In the genomic region with DNA sequence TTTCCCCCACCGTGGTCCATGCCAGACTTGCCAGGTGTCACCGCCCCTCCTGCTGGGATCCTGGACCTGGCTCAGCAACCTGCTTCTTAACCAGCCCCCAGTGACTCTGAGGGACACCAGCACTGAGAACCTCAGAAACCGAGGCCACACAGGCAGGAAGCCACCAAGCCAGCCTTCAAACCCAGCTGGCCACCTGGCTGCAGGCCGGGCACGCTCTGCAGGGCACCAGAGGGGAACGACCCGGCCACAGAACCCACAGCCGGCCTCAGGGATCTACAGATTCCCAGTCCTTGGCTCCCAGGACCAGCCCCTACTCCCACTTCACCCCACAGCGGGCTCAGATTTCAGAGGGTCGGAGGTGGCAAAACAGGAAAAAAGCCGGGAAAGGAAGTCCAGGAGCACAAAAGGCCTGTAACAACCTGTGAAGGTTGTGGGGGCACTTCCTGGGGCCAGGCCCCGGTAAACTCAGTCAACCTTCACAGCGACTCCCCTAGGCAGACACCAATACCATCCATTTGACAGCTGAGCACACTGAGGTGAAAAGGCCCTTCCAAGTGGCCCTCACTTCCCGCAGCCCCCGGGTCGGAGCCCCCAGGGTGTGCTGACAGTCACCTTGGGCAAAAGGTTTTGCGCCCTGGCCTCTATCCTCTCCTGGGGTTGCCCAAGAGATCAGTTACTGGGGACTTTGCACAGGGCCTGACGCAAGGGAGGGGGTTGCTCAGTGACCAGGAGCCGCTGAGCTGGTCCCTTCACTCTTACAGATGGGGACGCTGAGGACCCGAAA, we compare ENCODE assay signal across 1 cellular context.
A peak's percentile ranks its signal among the peaks of the same experiment; 100 is the strongest.
TF ChIP-seq lines count a peak whose summit lies in the region.

No MANE protein-coding gene starts in this region.

TF ChIP-seq in HepG2, 621 proteins besides CTCF, POLR2A, EP300 and RAD21 (continued from another document and continues in another):
- TF ChIP-seq, protein P1, sequence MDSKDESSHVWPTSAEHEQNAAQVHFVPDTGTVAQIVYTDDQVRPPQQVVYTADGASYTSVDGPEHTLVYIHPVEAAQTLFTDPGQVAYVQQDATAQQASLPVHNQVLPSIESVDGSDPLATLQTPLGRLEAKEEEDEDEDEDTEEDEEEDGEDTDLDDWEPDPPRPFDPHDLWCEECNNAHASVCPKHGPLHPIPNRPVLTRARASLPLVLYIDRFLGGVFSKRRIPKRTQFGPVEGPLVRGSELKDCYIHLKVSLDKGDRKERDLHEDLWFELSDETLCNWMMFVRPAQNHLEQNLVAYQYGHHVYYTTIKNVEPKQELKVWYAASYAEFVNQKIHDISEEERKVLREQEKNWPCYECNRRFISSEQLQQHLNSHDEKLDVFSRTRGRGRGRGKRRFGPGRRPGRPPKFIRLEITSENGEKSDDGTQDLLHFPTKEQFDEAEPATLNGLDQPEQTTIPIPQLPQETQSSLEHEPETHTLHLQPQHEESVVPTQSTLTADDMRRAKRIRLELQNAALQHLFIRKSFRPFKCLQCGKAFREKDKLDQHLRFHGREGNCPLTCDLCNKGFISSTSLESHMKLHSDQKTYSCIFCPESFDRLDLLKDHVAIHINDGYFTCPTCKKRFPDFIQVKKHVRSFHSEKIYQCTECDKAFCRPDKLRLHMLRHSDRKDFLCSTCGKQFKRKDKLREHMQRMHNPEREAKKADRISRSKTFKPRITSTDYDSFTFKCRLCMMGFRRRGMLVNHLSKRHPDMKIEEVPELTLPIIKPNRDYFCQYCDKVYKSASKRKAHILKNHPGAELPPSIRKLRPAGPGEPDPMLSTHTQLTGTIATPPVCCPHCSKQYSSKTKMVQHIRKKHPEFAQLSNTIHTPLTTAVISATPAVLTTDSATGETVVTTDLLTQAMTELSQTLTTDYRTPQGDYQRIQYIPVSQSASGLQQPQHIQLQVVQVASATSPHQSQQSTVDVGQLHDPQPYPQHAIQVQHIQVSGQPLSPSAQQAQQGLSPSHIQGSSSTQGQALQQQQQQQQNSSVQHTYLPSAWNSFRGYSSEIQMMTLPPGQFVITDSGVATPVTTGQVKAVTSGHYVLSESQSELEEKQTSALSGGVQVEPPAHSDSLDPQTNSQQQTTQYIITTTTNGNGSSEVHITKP (CRISPR knock-in tag; IDR thresholded peaks at IDR 0.05; ENCODE audit: low read depth) = no peak
- TF ChIP-seq, protein P2, sequence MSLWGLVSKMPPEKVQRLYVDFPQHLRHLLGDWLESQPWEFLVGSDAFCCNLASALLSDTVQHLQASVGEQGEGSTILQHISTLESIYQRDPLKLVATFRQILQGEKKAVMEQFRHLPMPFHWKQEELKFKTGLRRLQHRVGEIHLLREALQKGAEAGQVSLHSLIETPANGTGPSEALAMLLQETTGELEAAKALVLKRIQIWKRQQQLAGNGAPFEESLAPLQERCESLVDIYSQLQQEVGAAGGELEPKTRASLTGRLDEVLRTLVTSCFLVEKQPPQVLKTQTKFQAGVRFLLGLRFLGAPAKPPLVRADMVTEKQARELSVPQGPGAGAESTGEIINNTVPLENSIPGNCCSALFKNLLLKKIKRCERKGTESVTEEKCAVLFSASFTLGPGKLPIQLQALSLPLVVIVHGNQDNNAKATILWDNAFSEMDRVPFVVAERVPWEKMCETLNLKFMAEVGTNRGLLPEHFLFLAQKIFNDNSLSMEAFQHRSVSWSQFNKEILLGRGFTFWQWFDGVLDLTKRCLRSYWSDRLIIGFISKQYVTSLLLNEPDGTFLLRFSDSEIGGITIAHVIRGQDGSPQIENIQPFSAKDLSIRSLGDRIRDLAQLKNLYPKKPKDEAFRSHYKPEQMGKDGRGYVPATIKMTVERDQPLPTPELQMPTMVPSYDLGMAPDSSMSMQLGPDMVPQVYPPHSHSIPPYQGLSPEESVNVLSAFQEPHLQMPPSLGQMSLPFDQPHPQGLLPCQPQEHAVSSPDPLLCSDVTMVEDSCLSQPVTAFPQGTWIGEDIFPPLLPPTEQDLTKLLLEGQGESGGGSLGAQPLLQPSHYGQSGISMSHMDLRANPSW (CRISPR knock-in tag; IDR thresholded peaks at IDR 0.05; ENCODE audit: borderline replicate concordance) = no peak
- no peak for TF ChIP-seq NFATC3 (CRISPR knock-in tag; IDR thresholded peaks at IDR 0.05)
- no peak for TF ChIP-seq ZNF232 (CRISPR knock-in tag; IDR thresholded peaks at IDR 0.05; ENCODE audit: borderline replicate concordance)
- TF ChIP-seq ZFP41 (CRISPR knock-in tag; IDR thresholded peaks at IDR 0.05; ENCODE audit: borderline replicate concordance) = no peak
- TF ChIP-seq IKZF4 (CRISPR knock-in tag; IDR thresholded peaks at IDR 0.05; ENCODE audit: borderline replicate concordance, low read depth, not compliant biosample characterization) = no peak
- TF ChIP-seq SAFB2 (CRISPR knock-in tag; IDR thresholded peaks at IDR 0.05; ENCODE audit: borderline replicate concordance, low read depth) = no peak
- 0 out of 2 replicates have a peak, but pooled peaks have one; percentile 3 for TF ChIP-seq REPIN1 (CRISPR knock-in tag; IDR thresholded peaks at IDR 0.05; ENCODE audit: borderline replicate concordance, low read depth)
- TF ChIP-seq JARID2 (CRISPR knock-in tag; IDR thresholded peaks at IDR 0.05; ENCODE audit: insufficient replicate concordance) = no peak
- TF ChIP-seq ZNF484 (CRISPR knock-in tag; IDR thresholded peaks at IDR 0.05; ENCODE audit: borderline replicate concordance, low read depth) = no peak
- TF ChIP-seq ZNF460 (CRISPR knock-in tag; IDR thresholded peaks at IDR 0.05; ENCODE audit: borderline replicate concordance) = no peak
- no peak for TF ChIP-seq ZNF282 (IDR thresholded peaks at IDR 0.05; ENCODE audit: partially characterized antibody)
- no peak for TF ChIP-seq NFE2L1 (CRISPR knock-in tag; IDR thresholded peaks at IDR 0.05; ENCODE audit: borderline replicate concordance)
- TF ChIP-seq ZNF382 (CRISPR knock-in tag; IDR thresholded peaks at IDR 0.05; ENCODE audit: borderline replicate concordance) = no peak
- peak; percentile 18 for TF ChIP-seq U2AF1 (optimal IDR thresholded peaks at IDR 0.05; ENCODE audit: low read depth, low read length)
- TF ChIP-seq, protein P3, sequence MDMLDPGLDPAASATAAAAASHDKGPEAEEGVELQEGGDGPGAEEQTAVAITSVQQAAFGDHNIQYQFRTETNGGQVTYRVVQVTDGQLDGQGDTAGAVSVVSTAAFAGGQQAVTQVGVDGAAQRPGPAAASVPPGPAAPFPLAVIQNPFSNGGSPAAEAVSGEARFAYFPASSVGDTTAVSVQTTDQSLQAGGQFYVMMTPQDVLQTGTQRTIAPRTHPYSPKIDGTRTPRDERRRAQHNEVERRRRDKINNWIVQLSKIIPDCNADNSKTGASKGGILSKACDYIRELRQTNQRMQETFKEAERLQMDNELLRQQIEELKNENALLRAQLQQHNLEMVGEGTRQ (IDR thresholded peaks at IDR 0.05; ENCODE audit: low read depth, low read length) = no peak
- TF ChIP-seq, protein P3 (CRISPR knock-in tag; IDR thresholded peaks at IDR 0.05; ENCODE audit: borderline replicate concordance) = no peak
- no peak for TF ChIP-seq ZNF441 (CRISPR knock-in tag; IDR thresholded peaks at IDR 0.05; ENCODE audit: borderline replicate concordance)
- TF ChIP-seq, protein P4, sequence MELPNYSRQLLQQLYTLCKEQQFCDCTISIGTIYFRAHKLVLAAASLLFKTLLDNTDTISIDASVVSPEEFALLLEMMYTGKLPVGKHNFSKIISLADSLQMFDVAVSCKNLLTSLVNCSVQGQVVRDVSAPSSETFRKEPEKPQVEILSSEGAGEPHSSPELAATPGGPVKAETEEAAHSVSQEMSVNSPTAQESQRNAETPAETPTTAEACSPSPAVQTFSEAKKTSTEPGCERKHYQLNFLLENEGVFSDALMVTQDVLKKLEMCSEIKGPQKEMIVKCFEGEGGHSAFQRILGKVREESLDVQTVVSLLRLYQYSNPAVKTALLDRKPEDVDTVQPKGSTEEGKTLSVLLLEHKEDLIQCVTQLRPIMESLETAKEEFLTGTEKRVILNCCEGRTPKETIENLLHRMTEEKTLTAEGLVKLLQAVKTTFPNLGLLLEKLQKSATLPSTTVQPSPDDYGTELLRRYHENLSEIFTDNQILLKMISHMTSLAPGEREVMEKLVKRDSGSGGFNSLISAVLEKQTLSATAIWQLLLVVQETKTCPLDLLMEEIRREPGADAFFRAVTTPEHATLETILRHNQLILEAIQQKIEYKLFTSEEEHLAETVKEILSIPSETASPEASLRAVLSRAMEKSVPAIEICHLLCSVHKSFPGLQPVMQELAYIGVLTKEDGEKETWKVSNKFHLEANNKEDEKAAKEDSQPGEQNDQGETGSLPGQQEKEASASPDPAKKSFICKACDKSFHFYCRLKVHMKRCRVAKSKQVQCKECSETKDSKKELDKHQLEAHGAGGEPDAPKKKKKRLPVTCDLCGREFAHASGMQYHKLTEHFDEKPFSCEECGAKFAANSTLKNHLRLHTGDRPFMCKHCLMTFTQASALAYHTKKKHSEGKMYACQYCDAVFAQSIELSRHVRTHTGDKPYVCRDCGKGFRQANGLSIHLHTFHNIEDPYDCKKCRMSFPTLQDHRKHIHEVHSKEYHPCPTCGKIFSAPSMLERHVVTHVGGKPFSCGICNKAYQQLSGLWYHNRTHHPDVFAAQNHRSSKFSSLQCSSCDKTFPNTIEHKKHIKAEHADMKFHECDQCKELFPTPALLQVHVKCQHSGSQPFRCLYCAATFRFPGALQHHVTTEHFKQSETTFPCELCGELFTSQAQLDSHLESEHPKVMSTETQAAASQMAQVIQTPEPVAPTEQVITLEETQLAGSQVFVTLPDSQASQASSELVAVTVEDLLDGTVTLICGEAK (IDR thresholded peaks at IDR 0.05) = no peak
- TF ChIP-seq, protein P4 (CRISPR knock-in tag; IDR thresholded peaks at IDR 0.05) = no peak
- peak; percentile 39; the same call in 1 of the 2 replicates for TF ChIP-seq ZNF350 (CRISPR knock-in tag; IDR thresholded peaks at IDR 0.05; ENCODE audit: borderline replicate concordance, low read depth)
- peak; percentile 93 for TF ChIP-seq NCOR1 (IDR thresholded peaks at IDR 0.05; ENCODE audit: borderline replicate concordance, low read length)
- TF ChIP-seq CHD2 (IDR thresholded peaks at IDR 0.05; ENCODE audit: low read depth, low read length) = no peak
- TF ChIP-seq, protein P5, sequence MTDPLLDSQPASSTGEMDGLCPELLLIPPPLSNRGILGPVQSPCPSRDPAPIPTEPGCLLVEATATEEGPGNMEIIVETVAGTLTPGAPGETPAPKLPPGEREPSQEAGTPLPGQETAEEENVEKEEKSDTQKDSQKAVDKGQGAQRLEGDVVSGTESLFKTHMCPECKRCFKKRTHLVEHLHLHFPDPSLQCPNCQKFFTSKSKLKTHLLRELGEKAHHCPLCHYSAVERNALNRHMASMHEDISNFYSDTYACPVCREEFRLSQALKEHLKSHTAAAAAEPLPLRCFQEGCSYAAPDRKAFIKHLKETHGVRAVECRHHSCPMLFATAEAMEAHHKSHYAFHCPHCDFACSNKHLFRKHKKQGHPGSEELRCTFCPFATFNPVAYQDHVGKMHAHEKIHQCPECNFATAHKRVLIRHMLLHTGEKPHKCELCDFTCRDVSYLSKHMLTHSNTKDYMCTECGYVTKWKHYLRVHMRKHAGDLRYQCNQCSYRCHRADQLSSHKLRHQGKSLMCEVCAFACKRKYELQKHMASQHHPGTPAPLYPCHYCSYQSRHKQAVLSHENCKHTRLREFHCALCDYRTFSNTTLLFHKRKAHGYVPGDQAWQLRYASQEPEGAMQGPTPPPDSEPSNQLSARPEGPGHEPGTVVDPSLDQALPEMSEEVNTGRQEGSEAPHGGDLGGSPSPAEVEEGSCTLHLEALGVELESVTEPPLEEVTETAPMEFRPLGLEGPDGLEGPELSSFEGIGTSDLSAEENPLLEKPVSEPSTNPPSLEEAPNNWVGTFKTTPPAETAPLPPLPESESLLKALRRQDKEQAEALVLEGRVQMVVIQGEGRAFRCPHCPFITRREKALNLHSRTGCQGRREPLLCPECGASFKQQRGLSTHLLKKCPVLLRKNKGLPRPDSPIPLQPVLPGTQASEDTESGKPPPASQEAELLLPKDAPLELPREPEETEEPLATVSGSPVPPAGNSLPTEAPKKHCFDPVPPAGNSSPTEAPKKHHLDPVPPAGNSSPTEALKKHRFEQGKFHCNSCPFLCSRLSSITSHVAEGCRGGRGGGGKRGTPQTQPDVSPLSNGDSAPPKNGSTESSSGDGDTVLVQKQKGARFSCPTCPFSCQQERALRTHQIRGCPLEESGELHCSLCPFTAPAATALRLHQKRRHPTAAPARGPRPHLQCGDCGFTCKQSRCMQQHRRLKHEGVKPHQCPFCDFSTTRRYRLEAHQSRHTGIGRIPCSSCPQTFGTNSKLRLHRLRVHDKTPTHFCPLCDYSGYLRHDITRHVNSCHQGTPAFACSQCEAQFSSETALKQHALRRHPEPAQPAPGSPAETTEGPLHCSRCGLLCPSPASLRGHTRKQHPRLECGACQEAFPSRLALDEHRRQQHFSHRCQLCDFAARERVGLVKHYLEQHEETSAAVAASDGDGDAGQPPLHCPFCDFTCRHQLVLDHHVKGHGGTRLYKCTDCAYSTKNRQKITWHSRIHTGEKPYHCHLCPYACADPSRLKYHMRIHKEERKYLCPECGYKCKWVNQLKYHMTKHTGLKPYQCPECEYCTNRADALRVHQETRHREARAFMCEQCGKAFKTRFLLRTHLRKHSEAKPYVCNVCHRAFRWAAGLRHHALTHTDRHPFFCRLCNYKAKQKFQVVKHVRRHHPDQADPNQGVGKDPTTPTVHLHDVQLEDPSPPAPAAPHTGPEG (CRISPR knock-in tag; IDR thresholded peaks at IDR 0.05) = no peak
